Comparison of ENCODE assay signal across 1 cellular context in genomic region chr14:104794099-104794498, GRCh38.
TF ChIP-seq lines count a peak whose summit lies in the region.

No MANE protein-coding gene starts in this region.

TF ChIP-seq in HEK293, 187 proteins besides CTCF, POLR2A, EP300 and RAD21 (continued from another document):
- TF ChIP-seq PRDM2 (tag by site-specific recombination; IDR thresholded peaks at IDR 0.05; ENCODE audit: borderline replicate concordance) (no peak), HOXC10 (CRISPR knock-in tag; IDR thresholded peaks at IDR 0.05) (no peak), EGR2 (tag by site-specific recombination; IDR thresholded peaks at IDR 0.05; ENCODE audit: low read depth) (peak; percentile 42; the same call in 1 of the 2 replicates), TRIM28 (IDR thresholded peaks at IDR 0.05; ENCODE audit: borderline replicate concordance, low read length) (no peak), ZBTB8A (tag by site-specific recombination; IDR thresholded peaks at IDR 0.05) (peak; percentile 68), ZNF645 (tag by site-specific recombination; IDR thresholded peaks at IDR 0.05) (no peak), ZSCAN30 (tag by site-specific recombination; IDR thresholded peaks at IDR 0.05) (0 out of 2 replicates have a peak, but pooled peaks have one; percentile 31), ZNF426 (tag by site-specific recombination; IDR thresholded peaks at IDR 0.05) (no peak), ZNF624 (tag by site-specific recombination; IDR thresholded peaks at IDR 0.05) (no peak), ZNF704 (tag by site-specific recombination; IDR thresholded peaks at IDR 0.05) (no peak), ZNF571 (tag by site-specific recombination; IDR thresholded peaks at IDR 0.05) (no peak), KLF9 (tag by site-specific recombination; IDR thresholded peaks at IDR 0.05; ENCODE audit: low read depth) (peak; percentile 79), GLIS2 (tag by site-specific recombination; IDR thresholded peaks at IDR 0.05) (no peak; the same call in 1 of the 2 replicates), ZNF660 (tag by site-specific recombination; IDR thresholded peaks at IDR 0.05) (no peak), ZSCAN5A (tag by site-specific recombination; IDR thresholded peaks at IDR 0.05) (no peak), WT1 (tag by site-specific recombination; IDR thresholded peaks at IDR 0.05) (no peak)
